In the genomic region with DNA sequence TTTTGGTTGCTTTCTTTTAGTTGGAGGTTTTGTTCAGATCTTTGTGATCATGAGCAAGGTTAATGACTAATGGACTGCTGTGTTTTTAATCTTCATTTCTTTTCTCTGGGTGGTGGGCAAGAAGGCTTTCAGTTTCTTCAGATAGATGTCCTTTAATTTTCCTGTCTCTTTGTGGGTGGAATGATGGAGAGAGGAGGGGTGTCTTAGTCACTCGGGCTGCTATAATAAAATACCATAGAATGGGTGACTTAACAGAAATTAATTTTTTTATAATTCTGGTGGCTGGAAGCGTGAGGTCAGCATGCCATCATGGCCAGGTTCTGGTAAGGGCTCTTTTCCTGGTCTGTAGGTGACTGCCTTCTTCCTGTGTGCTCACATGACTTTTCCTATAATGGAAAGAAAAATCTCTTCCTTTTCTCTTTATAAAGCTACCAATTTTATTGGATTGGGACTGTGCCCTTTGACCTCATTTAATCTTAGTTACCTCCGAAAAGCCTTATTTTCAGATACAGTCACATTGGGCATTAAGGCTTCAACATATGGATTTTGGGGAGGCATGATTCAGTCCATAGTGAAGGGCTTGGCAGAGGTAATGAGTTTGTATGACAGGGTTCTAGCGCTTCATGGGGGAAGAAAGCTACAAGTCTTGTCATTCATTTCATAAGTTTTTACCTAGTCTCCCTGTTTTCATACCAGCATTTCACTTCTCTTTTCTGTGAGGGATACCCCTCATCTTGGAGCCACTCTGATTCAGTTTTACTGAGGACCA, we compare ENCODE assay signal across 13 cellular contexts. TPM values are rescaled to one million over a fixed set of nuclear protein-coding genes. Genes with fewer than 3 reads are reported as not detected.
DNase-seq lines count a peak whose midpoint lies in the region; ATAC-seq and TF ChIP-seq lines count a peak whose summit lies in the region.
"Had no signal": no experiment of that assay in that cellular context is flagged by ENCODE, and none has a peak within 500 bp of the region (broad histone marks: within the 10 kb centered on the region; RNA-seq: fewer than 3 reads in every experiment).

No MANE protein-coding gene starts in this region.

- CTCF ChIA-PET in CD8-positive, alpha-beta T cell (lab: Charles Lee), result interaction anchor here (0.8 to 1.6 kb wide), 4 partner anchors 29 to 57 kb away, joined by 3 to 6 read pairs (median 4); no protein-coding TSS in a partner anchor

- no peaks in the 10 kb centered on the region for H3K27me3 ChIP-seq in CD8-positive, alpha-beta T cell (ENCODE audit: insufficient read depth, low read length)
- H3K27me3 ChIP-seq in GM23338 (ENCODE audit: insufficient read depth), result no peaks in the 10 kb centered on the region

- POLR2A ChIA-PET in CD8-positive, alpha-beta T cell (lab: Charles Lee), result no interaction called here

- no peaks in the 10 kb centered on the region for H3K9me3 ChIP-seq in CD8-positive, alpha-beta T cell (ENCODE audit: low read length)
- H3K9me3 ChIP-seq: thoracic aorta had no signal

- DNase-seq in CD8-positive, alpha-beta T cell, result no peak
- DNase-seq in GM23338 (ENCODE audit: low spot score) (no peak), C1 segment of cervical spinal cord (lab: John Stamatoyannopoulos, UW) (no peak), cerebellum (ENCODE audit: low spot score) (no peak), NCI-H446 (lab: John Stamatoyannopoulos, UW) (no peak)
- DNase-seq in activated naive CD8-positive, alpha-beta T cell treated with anti-CD3 and anti-CD28 coated beads for 36 hours, result no peak
- no peak for DNase-seq in natural killer cell treated with Interleukin-12 subunit alpha and Interleukin-12 subunit beta and Interleukin-15 and Interleukin-18, amount 100 ng/mL, for 72 hours (ENCODE audit: low spot score)
- DNase-seq: anterior cingulate cortex, GOT3, NCI-H1048 had no signal

- ATAC-seq in CD8-positive, alpha-beta T cell, result no peak
- ATAC-seq in GM23338, result peak; percentile 22; the same call in 1 of the 3 replicates
- ATAC-seq in natural killer cell treated with Interleukin-12 subunit alpha and Interleukin-12 subunit beta and Interleukin-15 and Interleukin-18, amount 100 ng/mL, for 72 hours, result no peak

- H3K27me3 Mint-ChIP-seq in CD8-positive, alpha-beta T cell (ENCODE audit: low read depth), result no peaks in the 10 kb centered on the region
- peaks cover 4% of the 10 kb centered on the region for H3K27me3 Mint-ChIP-seq in GM23338 (ENCODE audit: insufficient read depth, low read depth, poor library complexity)
- no peaks in the 10 kb centered on the region for H3K27me3 Mint-ChIP-seq in activated naive CD8-positive, alpha-beta T cell treated with anti-CD3 and anti-CD28 coated beads for 36 hours
- H3K27me3 Mint-ChIP-seq in natural killer cell treated with Interleukin-12 subunit alpha and Interleukin-12 subunit beta and Interleukin-15 and Interleukin-18, amount 100 ng/mL, for 72 hours, result no peaks in the 10 kb centered on the region

- H3K9me3 Mint-ChIP-seq in CD8-positive, alpha-beta T cell, result no peaks in the 10 kb centered on the region
- no peaks in the 10 kb centered on the region for H3K9me3 Mint-ChIP-seq in GM23338
- H3K9me3 Mint-ChIP-seq in activated naive CD8-positive, alpha-beta T cell treated with anti-CD3 and anti-CD28 coated beads for 36 hours, result peaks cover 3% of the 10 kb centered on the region
- no peaks in the 10 kb centered on the region for H3K9me3 Mint-ChIP-seq in natural killer cell treated with Interleukin-12 subunit alpha and Interleukin-12 subunit beta and Interleukin-15 and Interleukin-18, amount 100 ng/mL, for 72 hours
- H3K9me3 Mint-ChIP-seq: T-helper 1 cell treated with Interleukin-12 subunit alpha and Interleukin-12 subunit beta and Interleukin-4 antibody, amounts not matched to agents 30 μg/mL and 1 μg/mL, for 36 hours had no signal

- no peak overlapping the region for H3K27ac ChIP-seq in CD8-positive, alpha-beta T cell (ENCODE audit: low read depth, low read length)
- no peak overlapping the region for H3K27ac ChIP-seq in GM23338 (ENCODE audit: low read depth)
- H3K27ac ChIP-seq: HL-60, thoracic aorta had no signal

- no peak overlapping the region for H3K4me3 ChIP-seq in CD8-positive, alpha-beta T cell (ENCODE audit: low read depth, low read length)
- H3K4me3 ChIP-seq in GM23338, result no peak overlapping the region
- H3K4me3 ChIP-seq: thoracic aorta had no signal

- no peaks in the 10 kb centered on the region for H3F3A ChIP-seq in GM23338 (replicated peaks; ENCODE audit: low read depth)

- H3K79me2 ChIP-seq in GM23338 (replicated peaks; ENCODE audit: insufficient read depth), result peaks cover 100% of the 10 kb centered on the region

- H3K4me1 ChIP-seq in CD8-positive, alpha-beta T cell (ENCODE audit: insufficient read depth, low read length), result peaks cover 36% of the 10 kb centered on the region
- H3K4me1 ChIP-seq in GM23338 (ENCODE audit: insufficient read depth), result peaks cover 16% of the 10 kb centered on the region

- H3K4me1 Mint-ChIP-seq in CD8-positive, alpha-beta T cell (ENCODE audit: low read depth), result peaks cover 61% of the 10 kb centered on the region
- peaks cover 22% of the 10 kb centered on the region for H3K4me1 Mint-ChIP-seq in GM23338
- H3K4me1 Mint-ChIP-seq in activated naive CD8-positive, alpha-beta T cell treated with anti-CD3 and anti-CD28 coated beads for 36 hours, result peaks cover 45% of the 10 kb centered on the region
- H3K4me1 Mint-ChIP-seq in natural killer cell treated with Interleukin-12 subunit alpha and Interleukin-12 subunit beta and Interleukin-15 and Interleukin-18, amount 100 ng/mL, for 72 hours (ENCODE audit: low read depth in 2 of 2), result peaks cover 28 to 46% of the 10 kb centered on the region in 2 donors

- no peak for TF ChIP-seq CTCF in CD8-positive, alpha-beta T cell (IDR thresholded peaks at IDR 0.05)
- no peak; a peak in 1 of 4 replicates for TF ChIP-seq CTCF in GM23338 (conservative IDR thresholded peaks at IDR 0.05; ENCODE audit: low read depth in 2 of 2)

- H3K9me2 ChIP-seq in GM23338 (ENCODE audit: insufficient read depth), result no peaks in the 10 kb centered on the region

- no peak overlapping the region for H3K4me2 ChIP-seq in GM23338

- H3K27ac Mint-ChIP-seq in CD8-positive, alpha-beta T cell, result peak overlapping the region; percentile 25
- peak overlapping the region; percentile 17; the same call in 1 of the 2 replicates for H3K27ac Mint-ChIP-seq in GM23338
- H3K27ac Mint-ChIP-seq in activated naive CD8-positive, alpha-beta T cell treated with anti-CD3 and anti-CD28 coated beads for 36 hours, result peak overlapping the region; percentile 26
- H3K27ac Mint-ChIP-seq in natural killer cell treated with Interleukin-12 subunit alpha and Interleukin-12 subunit beta and Interleukin-15 and Interleukin-18, amount 100 ng/mL, for 72 hours, result peak overlapping the region; percentile 17 to 41
- H3K27ac Mint-ChIP-seq: T-helper 1 cell treated with Interleukin-12 subunit alpha and Interleukin-12 subunit beta and Interleukin-4 antibody, amounts not matched to agents 30 μg/mL and 1 μg/mL, for 36 hours had no signal

- intact Hi-C loops in CD8-positive, alpha-beta T cell (cut with DNase I, micrococcal nuclease), result no loop called here

- no peaks in the 10 kb centered on the region for H3K36me3 ChIP-seq in CD8-positive, alpha-beta T cell (ENCODE audit: insufficient read depth, low read length)
- H3K36me3 ChIP-seq in GM23338 (ENCODE audit: insufficient read depth), result no peaks in the 10 kb centered on the region
- H3K36me3 ChIP-seq: thoracic aorta had no signal

- H2AFZ ChIP-seq in GM23338, result no peak overlapping the region

- H4K20me1 ChIP-seq in GM23338 (replicated peaks; ENCODE audit: insufficient read depth), result peaks cover 27% of the 10 kb centered on the region

- peak overlapping the region; percentile 17 for H3K4me3 Mint-ChIP-seq in CD8-positive, alpha-beta T cell
- no peak overlapping the region for H3K4me3 Mint-ChIP-seq in GM23338
- peak overlapping the region; percentile 1 for H3K4me3 Mint-ChIP-seq in activated naive CD8-positive, alpha-beta T cell treated with anti-CD3 and anti-CD28 coated beads for 36 hours
- no peak overlapping the region for H3K4me3 Mint-ChIP-seq in natural killer cell treated with Interleukin-12 subunit alpha and Interleukin-12 subunit beta and Interleukin-15 and Interleukin-18, amount 100 ng/mL, for 72 hours
- H3K4me3 Mint-ChIP-seq: T-helper 1 cell treated with Interleukin-12 subunit alpha and Interleukin-12 subunit beta and Interleukin-4 antibody, amounts not matched to agents 30 μg/mL and 1 μg/mL, for 36 hours had no signal

- H3K36me3 Mint-ChIP-seq in CD8-positive, alpha-beta T cell, result peaks cover 23% of the 10 kb centered on the region
- H3K36me3 Mint-ChIP-seq in GM23338 (ENCODE audit: low read depth), result peaks cover 6% of the 10 kb centered on the region
- H3K36me3 Mint-ChIP-seq in activated naive CD8-positive, alpha-beta T cell treated with anti-CD3 and anti-CD28 coated beads for 36 hours, result peaks cover 38% of the 10 kb centered on the region
- peaks cover 6% of the 10 kb centered on the region for H3K36me3 Mint-ChIP-seq in natural killer cell treated with Interleukin-12 subunit alpha and Interleukin-12 subunit beta and Interleukin-15 and Interleukin-18, amount 100 ng/mL, for 72 hours

TF ChIP-seq in GM23338, 12 proteins besides CTCF, POLR2A, EP300 and RAD21 (continues in another document):
- no peak for TF ChIP-seq STAT1 (IDR thresholded peaks at IDR 0.05; ENCODE audit: unreplicated experiment)
- TF ChIP-seq, protein P1, sequence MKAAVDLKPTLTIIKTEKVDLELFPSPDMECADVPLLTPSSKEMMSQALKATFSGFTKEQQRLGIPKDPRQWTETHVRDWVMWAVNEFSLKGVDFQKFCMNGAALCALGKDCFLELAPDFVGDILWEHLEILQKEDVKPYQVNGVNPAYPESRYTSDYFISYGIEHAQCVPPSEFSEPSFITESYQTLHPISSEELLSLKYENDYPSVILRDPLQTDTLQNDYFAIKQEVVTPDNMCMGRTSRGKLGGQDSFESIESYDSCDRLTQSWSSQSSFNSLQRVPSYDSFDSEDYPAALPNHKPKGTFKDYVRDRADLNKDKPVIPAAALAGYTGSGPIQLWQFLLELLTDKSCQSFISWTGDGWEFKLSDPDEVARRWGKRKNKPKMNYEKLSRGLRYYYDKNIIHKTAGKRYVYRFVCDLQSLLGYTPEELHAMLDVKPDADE (IDR thresholded peaks at IDR 0.05), result no peak

RNA-seq across cellular contexts. Expression of a gene that starts 6.4 kb away (rescaled TPM):
- 10 to 100 TPM in 1 of 2 experiments, 1 to 10 TPM in 1; 7.4 to 10.0 TPM for total RNA-seq in CD8-positive, alpha-beta T cell
- total RNA-seq in GM23338 (2014; rRNA removed; shearing (Covaris generic)), result 19.7 and 20.0 TPM in 2 replicates
- polyA plus RNA-seq in GM23338 (2016; fragmentation: Nextera tagmentation; extraction: Ambion mirVana), result 7.7 and 9.7 TPM in 2 replicates
- 10 to 100 TPM; 21.7 to 21.8 TPM for total RNA-seq in activated naive CD8-positive, alpha-beta T cell treated with anti-CD3 and anti-CD28 coated beads for 36 hours
- 10 to 100 TPM; 19.0 to 21.2 TPM for total RNA-seq in natural killer cell treated with Interleukin-12 subunit alpha and Interleukin-12 subunit beta and Interleukin-15 and Interleukin-18, amount 100 ng/mL, for 72 hours
- 44.7 TPM for total RNA-seq in cerebellum

Comparison
In these comparisons a context has a peak if more than half of its experiments do, and no peak if none do; other contexts are left out.
1. H3K4me3 Mint-ChIP-seq: peak in CD8-positive, alpha-beta T cell (single experiment) and activated naive CD8-positive, alpha-beta T cell treated with anti-CD3 and anti-CD28 coated beads for 36 hours (single experiment); none in GM23338 (single experiment) and natural killer cell treated with Interleukin-12 subunit alpha and Interleukin-12 subunit beta and Interleukin-15 and Interleukin-18, amount 100 ng/mL, for 72 hours (single experiment).
2. Peak in every context shown above with its lines, with median percentiles within 50 percentile points of each other: H3K27ac Mint-ChIP-seq.